16 cellular contexts compared by ENCODE assay signal in the genomic region with DNA sequence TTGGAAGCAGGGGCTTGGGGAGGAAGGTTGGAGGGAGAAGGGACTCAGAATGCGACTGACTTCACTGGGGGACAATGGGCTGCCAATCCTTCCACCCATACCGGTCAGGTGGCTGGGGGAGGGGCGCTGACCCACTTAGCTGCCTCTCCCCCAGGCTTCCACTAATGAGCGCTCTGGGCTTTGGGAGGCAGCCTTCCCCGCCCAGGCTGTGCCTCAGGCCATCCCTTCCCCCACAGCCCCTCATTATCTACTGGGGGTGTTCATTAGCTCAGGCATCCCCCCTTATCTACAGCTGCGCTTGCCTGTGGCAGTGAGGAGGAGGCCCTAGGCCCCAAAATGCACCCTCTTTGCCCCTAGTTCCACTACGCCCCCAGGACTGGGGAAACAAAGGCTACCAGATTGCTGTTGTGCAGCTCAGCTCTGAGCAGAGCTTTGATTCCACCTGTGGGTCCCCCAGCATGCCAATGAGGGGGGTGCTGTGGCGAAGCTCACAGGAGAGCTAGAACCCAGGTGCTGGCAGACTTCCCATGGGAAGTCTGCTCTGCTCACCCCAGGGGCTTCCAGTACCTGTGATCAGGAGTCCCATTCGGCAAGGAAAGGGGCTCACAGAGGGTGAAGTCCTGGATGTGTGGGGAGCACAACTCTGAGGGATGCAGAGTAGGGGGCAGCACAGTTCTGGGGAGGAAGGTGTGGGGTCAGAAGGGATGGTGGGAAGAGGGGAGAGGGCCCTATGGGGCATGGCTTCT. TPM values are rescaled to one million over a fixed set of nuclear protein-coding genes. Genes with fewer than 3 reads are reported as not detected.
DNase-seq lines count a peak whose midpoint lies in the region; ATAC-seq and TF ChIP-seq lines count a peak whose summit lies in the region.
"Had no signal": no experiment of that assay in that cellular context is flagged by ENCODE, and none has a peak within 500 bp of the region (broad histone marks: within the 10 kb centered on the region; RNA-seq: fewer than 3 reads in every experiment).

No MANE protein-coding gene starts in this region.

- no peaks in the 10 kb centered on the region for H3K27me3 ChIP-seq in Caco-2 (replicated peaks; ENCODE audit: control insufficient read depth, insufficient read depth, low read length)
- H3K27me3 ChIP-seq: colonic mucosa, vagina had no signal

- H3K27me3 Mint-ChIP-seq in Caco-2 (ENCODE audit: insufficient read depth, unreplicated experiment) (no peaks in the 10 kb centered on the region), chondrocyte (ENCODE audit: low read depth) (no peaks in the 10 kb centered on the region), nephron (ENCODE audit: low read depth) (no peaks in the 10 kb centered on the region)
- H3K27me3 Mint-ChIP-seq: activated CD4-positive, alpha-beta T cell treated with anti-CD3 and anti-CD28 coated beads, Interleukin-2, amount 10 ng/mL, durations not matched to agents 24 days and 14 days had no signal

- TF ChIP-seq CTCF in Caco-2 (IDR thresholded peaks at IDR 0.05; ENCODE audit: insufficient read depth in 1 of 2, low read depth in 1 of 2, low read length in 1 of 2, severe bottlenecking in 1 of 2, unreplicated experiment in 1 of 2) (no peak), chondrocyte (IDR thresholded peaks at IDR 0.05) (no peak), nephron (IDR thresholded peaks at IDR 0.05; ENCODE audit: unreplicated experiment in 3 of 3) (no peak)

- H3K27ac Mint-ChIP-seq in Caco-2 (ENCODE audit: unreplicated experiment) (peak overlapping the region; percentile 88), chondrocyte (ENCODE audit: unreplicated experiment) (peak overlapping the region; percentile 5), nephron (peak overlapping the region; percentile 93 to 96 (median 96))
- H3K27ac Mint-ChIP-seq: activated CD4-positive, alpha-beta T cell treated with anti-CD3 and anti-CD28 coated beads, Interleukin-2, amount 10 ng/mL, durations not matched to agents 24 days and 14 days had no signal

- no peaks in the 10 kb centered on the region for H3K9me3 Mint-ChIP-seq in Caco-2 (ENCODE audit: unreplicated experiment)
- no peaks in the 10 kb centered on the region for H3K9me3 Mint-ChIP-seq in chondrocyte (ENCODE audit: low read depth)
- no peaks in the 10 kb centered on the region for H3K9me3 Mint-ChIP-seq in nephron
- H3K9me3 Mint-ChIP-seq: activated CD4-positive, alpha-beta T cell treated with anti-CD3 and anti-CD28 coated beads, Interleukin-2, amount 10 ng/mL, durations not matched to agents 24 days and 14 days had no signal

- H3K9me3 ChIP-seq in Caco-2 = no peaks in the 10 kb centered on the region
- H3K9me3 ChIP-seq: colonic mucosa, mucosa of descending colon, vagina had no signal

- H3K4me3 ChIP-seq in Caco-2 (ENCODE audit: low read depth, low read length) = no peak overlapping the region
- H3K4me3 ChIP-seq: colonic mucosa, mucosa of descending colon, vagina had no signal

- ATAC-seq in left colon = no peak
- ATAC-seq: mucosa of descending colon had no signal

- no peak for TF ChIP-seq POLR2A in erythroblast (IDR thresholded peaks at IDR 0.05; ENCODE audit: low read length)

- CTCF ChIA-PET in Caco-2 (lab: Charles Lee) = interaction anchor here (0.6 to 1.3 kb wide), 2 partner anchors 54 to 66 kb away, joined by 3 to 4 read pairs; partner anchors contain the start of gene GNAT1

- POLR2A ChIA-PET in Caco-2 (lab: Charles Lee) = no interaction called here

- H3K4me1 Mint-ChIP-seq in Caco-2 (ENCODE audit: low read depth, unreplicated experiment) (peaks cover 33% of the 10 kb centered on the region), chondrocyte (ENCODE audit: low read depth) (peaks cover 58% of the 10 kb centered on the region), nephron (peaks cover 54% of the 10 kb centered on the region)
- H3K4me1 Mint-ChIP-seq: activated CD4-positive, alpha-beta T cell treated with anti-CD3 and anti-CD28 coated beads, Interleukin-2, amount 10 ng/mL, durations not matched to agents 24 days and 14 days had no signal

- DNase-seq in 8988T (peak; percentile 60), Caco-2 (peak in 1 of 2 experiments; percentile 32), chondrocyte (ENCODE audit: low spot score) (peak; percentile 63), SIG-M5 treated with dmso at 0.1 percent for 504 hours (lab: John Stamatoyannopoulos, UW; ENCODE audit: unreplicated experiment) (no peak), left colon (no peak), erythroblast (lab: John Stamatoyannopoulos, UW) (no peak)
- DNase-seq: activated naive CD4-positive, alpha-beta T cell treated with Interleukin-2 at 50 U/mL for 16 hours; colonic mucosa; hypothalamus; NCI-H1048; NCI-H2081 treated with DMSO at 0.1 percent for 48 hours; occipital lobe had no signal

- H3K36me3 Mint-ChIP-seq in Caco-2 (ENCODE audit: insufficient read depth, unreplicated experiment) = peaks cover 41% of the 10 kb centered on the region
- no peaks in the 10 kb centered on the region for H3K36me3 Mint-ChIP-seq in chondrocyte (ENCODE audit: low read depth)
- H3K36me3 Mint-ChIP-seq in nephron (ENCODE audit: low read depth) = peaks cover 4% of the 10 kb centered on the region

- peak overlapping the region; percentile 38 for H3K4me3 Mint-ChIP-seq in Caco-2 (ENCODE audit: unreplicated experiment)
- H3K4me3 Mint-ChIP-seq in chondrocyte (ENCODE audit: unreplicated experiment) = no peak overlapping the region
- H3K4me3 Mint-ChIP-seq in nephron = peak overlapping the region; percentile 27 to 65 (median 56)
- H3K4me3 Mint-ChIP-seq: activated CD4-positive, alpha-beta T cell treated with anti-CD3 and anti-CD28 coated beads, Interleukin-2, amount 10 ng/mL, durations not matched to agents 24 days and 14 days had no signal

- intact Hi-C loops in Caco-2 (cut with micrococcal nuclease; ENCODE audit: unreplicated experiment) = no loop called here
- intact Hi-C loops in left colon (cut with DNase I, micrococcal nuclease) = no loop called here

- peaks cover 49% of the 10 kb centered on the region for H3K4me1 ChIP-seq in Caco-2
- H3K4me1 ChIP-seq: colonic mucosa had no signal

- BruUV-seq in Caco-2 (replicated peaks; lab: Mats Ljungman, UMichigan) = no TSS peak

- no peaks in the 10 kb centered on the region; the same call in 1 of the 2 replicates for H3K36me3 ChIP-seq in Caco-2 (ENCODE audit: control insufficient read depth, insufficient read depth, low read length)
- H3K36me3 ChIP-seq: colonic mucosa, vagina had no signal

RNA-seq across cellular contexts. Expression of gene SEMA3F, which starts 29.4 kb away (rescaled TPM):
- total RNA-seq in Caco-2 (2022) = 11.3 and 16.5 TPM in 2 replicates
- total RNA-seq in chondrocyte = 18.7 to 37.5 TPM (median 36.7 TPM) in 3 replicates
- total RNA-seq in left colon = 10 to 100 TPM; 11.5 to 12.1 TPM

RNA-seq across cellular contexts. Expression of gene RBM5, which starts 37.0 kb away (rescaled TPM):
- total RNA-seq in Caco-2 (2022) = 145 and 166 TPM in 2 replicates
- 119 to 147 TPM (median 127 TPM) in 3 replicates for total RNA-seq in chondrocyte
- 100 to 1,000 TPM; 124 to 135 TPM for total RNA-seq in left colon

Comparison
In these comparisons a context has a peak if more than half of its experiments do, and no peak if none do; other contexts are left out.
1. DNase-seq: peak in 8988T (single experiment) and chondrocyte (single experiment); none in SIG-M5 treated with dmso at 0.1 percent for 504 hours (single experiment), left colon (0 of 2) and erythroblast (0 of 2).
2. H3K27ac Mint-ChIP-seq: peak in every context shown above with its lines; median percentile 96 in nephron; 88 in Caco-2; 5 in chondrocyte.